Comparison of ENCODE assay signal across 8 cellular contexts in genomic region chr11:118908931-118909618, GRCh38. TPM values are rescaled to one million over a fixed set of nuclear protein-coding genes. Genes with fewer than 3 reads are reported as not detected.
DNase-seq lines count a peak whose midpoint lies in the region; ATAC-seq and TF ChIP-seq lines count a peak whose summit lies in the region.

No MANE protein-coding gene starts in this region.

- peak overlapping the region; percentile 29 for H3K4me3 Mint-ChIP-seq in activated T-helper 17 cell treated with anti-CD3 and anti-CD28 coated beads, Interleukin-2, amount 50 U/mL, for 72 hours
- H3K4me3 Mint-ChIP-seq in activated T-helper 2 cell treated with anti-CD3 and anti-CD28 coated beads, Interferon-gamma antibody, Interleukin-2, Interleukin-4, amounts not matched to agents 10 μg/mL and 5 μg/mL and 100 μg/mL, durations not matched to agents 14 hours and 24 hours and 36 hours (ENCODE audit: low read depth): no peak overlapping the region

- peaks cover 14 to 28% of the 10 kb centered on the region in 2 donors for H3K36me3 ChIP-seq in neuronal stem cell (replicated peaks in 1 of 2; ENCODE audit: control insufficient read depth in 2 of 2, insufficient read depth in 2 of 2, low read length in 2 of 2)

- peak overlapping the region; percentile 70 for H2AFZ ChIP-seq in neuronal stem cell (ENCODE audit: low read length)

- no peaks in the 10 kb centered on the region for H3K27me3 Mint-ChIP-seq in activated T-helper 17 cell treated with anti-CD3 and anti-CD28 coated beads, Interleukin-2, amount 50 U/mL, for 72 hours
- H3K27me3 Mint-ChIP-seq in activated T-helper 2 cell treated with anti-CD3 and anti-CD28 coated beads, Interferon-gamma antibody, Interleukin-2, Interleukin-4, amounts not matched to agents 10 μg/mL and 5 μg/mL and 100 μg/mL, durations not matched to agents 14 hours and 24 hours and 36 hours (ENCODE audit: low read depth): no peaks in the 10 kb centered on the region

- H3K4me1 Mint-ChIP-seq in activated T-helper 17 cell treated with anti-CD3 and anti-CD28 coated beads, Interleukin-2, amount 50 U/mL, for 72 hours: peaks cover 24% of the 10 kb centered on the region
- peaks cover 39% of the 10 kb centered on the region for H3K4me1 Mint-ChIP-seq in activated T-helper 2 cell treated with anti-CD3 and anti-CD28 coated beads, Interferon-gamma antibody, Interleukin-2, Interleukin-4, amounts not matched to agents 10 μg/mL and 5 μg/mL and 100 μg/mL, durations not matched to agents 14 hours and 24 hours and 36 hours (ENCODE audit: low read depth)

- no peak overlapping the region for H4K8ac ChIP-seq in neuronal stem cell (ENCODE audit: low read depth, low read length)

- peak overlapping the region; percentile 97 for H3K4ac ChIP-seq in neuronal stem cell (ENCODE audit: low read length)

- peak overlapping the region; percentile 100 for H2BK120ac ChIP-seq in neuronal stem cell (ENCODE audit: low read depth, low read length)

- no peak overlapping the region for H3K14ac ChIP-seq in neuronal stem cell (ENCODE audit: low read length)

- peak overlapping the region; percentile 99 for H2BK5ac ChIP-seq in neuronal stem cell (ENCODE audit: low read length)

- no peak for ATAC-seq in activated T-helper 17 cell treated with anti-CD3 and anti-CD28 coated beads, Interleukin-2, amount 50 U/mL, for 72 hours (replicated peaks)
- ATAC-seq in GM21825 (IDR thresholded peaks at IDR 0.05; ENCODE audit: unreplicated experiment): no peak

- peak overlapping the region; percentile 98 for H3K18ac ChIP-seq in neuronal stem cell (ENCODE audit: low read length)

- DNase-seq in AG09309 (ENCODE audit: low read depth) (peak; percentile 83), HK-2 (ENCODE audit: unreplicated experiment) (peak; percentile 51), globus pallidus (ENCODE audit: low spot score) (peak; percentile 81), neuronal stem cell (ENCODE audit: low spot score) (no peak), RPMI8226 (no peak)
- DNase-seq in activated T-helper 2 cell treated with anti-CD3 and anti-CD28 coated beads, Interferon-gamma antibody, Interleukin-2, Interleukin-4, amounts not matched to agents 10 μg/mL and 5 μg/mL and 100 μg/mL, durations not matched to agents 14 hours and 24 hours and 36 hours (ENCODE audit: low spot score): no peak

- peak overlapping the region; percentile 43 for H3K4me3 ChIP-seq in AG09309 (ENCODE audit: control insufficient read depth, low read depth, low read length)
- H3K4me3 ChIP-seq in neuronal stem cell (ENCODE audit: low read length in 2 of 2): peak overlapping the region in 1 of 2 donors; percentile 30

- peak overlapping the region; percentile 100 for H2AK5ac ChIP-seq in neuronal stem cell (ENCODE audit: low read depth, low read length)

- H3K9me3 Mint-ChIP-seq in activated T-helper 17 cell treated with anti-CD3 and anti-CD28 coated beads, Interleukin-2, amount 50 U/mL, for 72 hours: no peaks in the 10 kb centered on the region
- no peaks in the 10 kb centered on the region for H3K9me3 Mint-ChIP-seq in activated T-helper 2 cell treated with anti-CD3 and anti-CD28 coated beads, Interferon-gamma antibody, Interleukin-2, Interleukin-4, amounts not matched to agents 10 μg/mL and 5 μg/mL and 100 μg/mL, durations not matched to agents 14 hours and 24 hours and 36 hours

- peak overlapping the region; percentile 94 for H2BK15ac ChIP-seq in neuronal stem cell (ENCODE audit: low read length)

- peak overlapping the region; percentile 32 for H3K27ac Mint-ChIP-seq in activated T-helper 17 cell treated with anti-CD3 and anti-CD28 coated beads, Interleukin-2, amount 50 U/mL, for 72 hours
- H3K27ac Mint-ChIP-seq in activated T-helper 2 cell treated with anti-CD3 and anti-CD28 coated beads, Interferon-gamma antibody, Interleukin-2, Interleukin-4, amounts not matched to agents 10 μg/mL and 5 μg/mL and 100 μg/mL, durations not matched to agents 14 hours and 24 hours and 36 hours: no peak overlapping the region

- no CpG with 5 or more reads among the region's 17 CpGs for WGBS in neuronal stem cell (ENCODE audit: extremely low coverage in 2 of 2, insufficient read length in 2 of 2, insufficient replicate concordance in 1 of 2), 2 donors

- H3K23ac ChIP-seq in neuronal stem cell (ENCODE audit: low read depth, low read length, poor library complexity): peak overlapping the region; percentile 46

- peaks cover 40% of the 10 kb centered on the region for H3K36me3 Mint-ChIP-seq in activated T-helper 17 cell treated with anti-CD3 and anti-CD28 coated beads, Interleukin-2, amount 50 U/mL, for 72 hours (ENCODE audit: low read depth)
- H3K36me3 Mint-ChIP-seq in activated T-helper 2 cell treated with anti-CD3 and anti-CD28 coated beads, Interferon-gamma antibody, Interleukin-2, Interleukin-4, amounts not matched to agents 10 μg/mL and 5 μg/mL and 100 μg/mL, durations not matched to agents 14 hours and 24 hours and 36 hours (ENCODE audit: low read depth): peaks cover 16% of the 10 kb centered on the region

- H3K9me3 ChIP-seq in neuronal stem cell (replicated peaks in 1 of 2; ENCODE audit: control insufficient read depth in 2 of 2, insufficient read depth in 1 of 2, low read depth in 1 of 2, low read length in 2 of 2): no peaks in the 10 kb centered on the region

- peaks cover 45 to 54% of the 10 kb centered on the region in 2 donors for H3K4me1 ChIP-seq in neuronal stem cell (ENCODE audit: control insufficient read depth in 2 of 2, insufficient read depth in 1 of 2, low read depth in 1 of 2, low read length in 2 of 2)

- peak overlapping the region; percentile 85 for H3K9ac ChIP-seq in neuronal stem cell (ENCODE audit: low read depth, low read length, poor library complexity)

- peak overlapping the region; percentile 81 for H4K91ac ChIP-seq in neuronal stem cell (ENCODE audit: low read depth, low read length, poor library complexity)

- peak overlapping the region; percentile 90 for H3K27ac ChIP-seq in neuronal stem cell (replicated peaks; ENCODE audit: low read length)

- no peaks in the 10 kb centered on the region for H3K27me3 ChIP-seq in neuronal stem cell (ENCODE audit: control insufficient read depth in 3 of 3, insufficient read depth in 3 of 3, low read depth in 1 of 3, low read length in 3 of 3)

- TF ChIP-seq CTCF in AG09309 (IDR thresholded peaks at IDR 0.05; ENCODE audit: control insufficient read depth, insufficient read depth, low read depth, low read length, missing control alignments): no peak

- H2BK12ac ChIP-seq in neuronal stem cell (ENCODE audit: low read length): peak overlapping the region; percentile 97

- peak overlapping the region; percentile 58 for H3K4me2 ChIP-seq in neuronal stem cell (ENCODE audit: insufficient read depth, low read length, poor library complexity, severe bottlenecking)

- H3K79me1 ChIP-seq in neuronal stem cell (ENCODE audit: low read depth, low read length): peaks cover 7% of the 10 kb centered on the region

- intact Hi-C loops in activated T-helper 2 cell treated with anti-CD3 and anti-CD28 coated beads, Interferon-gamma antibody, Interleukin-2, Interleukin-4, amounts not matched to agents 10 μg/mL and 5 μg/mL and 100 μg/mL, durations not matched to agents 14 hours and 24 hours and 36 hours (cut with micrococcal nuclease): loop anchor here (5.0 kb wide), 1 partner anchor 33 kb away; no protein-coding TSS in a partner anchor

RNA-seq across cellular contexts. Expression of gene BCL9L, which starts 16.7 kb away (rescaled TPM):
- total RNA-seq in activated T-helper 17 cell treated with anti-CD3 and anti-CD28 coated beads, Interleukin-2, amount 50 U/mL, for 72 hours: 10 to 100 TPM; 30.2 to 49.6 TPM
- polyA plus RNA-seq in neuronal stem cell (2013, experiment 1 of 2): 32.8 TPM
- 34.6 TPM for polyA plus RNA-seq in neuronal stem cell (2013, experiment 2 of 2)
- 21.9 and 23.7 TPM in 2 replicates for total RNA-seq in activated T-helper 2 cell treated with anti-CD3 and anti-CD28 coated beads, Interferon-gamma antibody, Interleukin-2, Interleukin-4, amounts not matched to agents 10 μg/mL and 5 μg/mL and 100 μg/mL, durations not matched to agents 14 hours and 24 hours and 36 hours

RNA-seq across cellular contexts. Expression of gene CXCR5, which starts 25.4 kb away (rescaled TPM):
- 10 to 100 TPM in 1 of 2 donors, 1 to 10 TPM in 1; 8.0 to 20.2 TPM for total RNA-seq in activated T-helper 17 cell treated with anti-CD3 and anti-CD28 coated beads, Interleukin-2, amount 50 U/mL, for 72 hours
- polyA plus RNA-seq in neuronal stem cell (2013, experiment 1 of 2): not detected
- polyA plus RNA-seq in neuronal stem cell (2013, experiment 2 of 2): not detected
- 7.5 and 8.1 TPM in 2 replicates for total RNA-seq in activated T-helper 2 cell treated with anti-CD3 and anti-CD28 coated beads, Interferon-gamma antibody, Interleukin-2, Interleukin-4, amounts not matched to agents 10 μg/mL and 5 μg/mL and 100 μg/mL, durations not matched to agents 14 hours and 24 hours and 36 hours

RNA-seq across cellular contexts. Expression of gene UPK2, which starts 47.0 kb away (rescaled TPM):
- total RNA-seq in activated T-helper 17 cell treated with anti-CD3 and anti-CD28 coated beads, Interleukin-2, amount 50 U/mL, for 72 hours: 1 to 10 TPM in 1 of 2 donors, under 1 TPM in 1; 0.43 to 7.1 TPM
- 0.50 TPM for polyA plus RNA-seq in neuronal stem cell (2013, experiment 1 of 2)
- 0.47 TPM for polyA plus RNA-seq in neuronal stem cell (2013, experiment 2 of 2)
- 0.21 TPM in 1 of 2 replicates, not detected in the other for total RNA-seq in activated T-helper 2 cell treated with anti-CD3 and anti-CD28 coated beads, Interferon-gamma antibody, Interleukin-2, Interleukin-4, amounts not matched to agents 10 μg/mL and 5 μg/mL and 100 μg/mL, durations not matched to agents 14 hours and 24 hours and 36 hours

Comparison
In these comparisons a context has a peak if more than half of its experiments do, and no peak if none do; other contexts are left out.
1. DNase-seq: peak in AG09309 (single experiment), HK-2 (single experiment) and globus pallidus (single experiment); none in neuronal stem cell (single experiment), RPMI8226 (single experiment) and activated T-helper 2 cell treated with anti-CD3 and anti-CD28 coated beads, Interferon-gamma antibody, Interleukin-2, Interleukin-4, amounts not matched to agents 10 μg/mL and 5 μg/mL and 100 μg/mL, durations not matched to agents 14 hours and 24 hours and 36 hours (single experiment).